In the genomic region with DNA sequence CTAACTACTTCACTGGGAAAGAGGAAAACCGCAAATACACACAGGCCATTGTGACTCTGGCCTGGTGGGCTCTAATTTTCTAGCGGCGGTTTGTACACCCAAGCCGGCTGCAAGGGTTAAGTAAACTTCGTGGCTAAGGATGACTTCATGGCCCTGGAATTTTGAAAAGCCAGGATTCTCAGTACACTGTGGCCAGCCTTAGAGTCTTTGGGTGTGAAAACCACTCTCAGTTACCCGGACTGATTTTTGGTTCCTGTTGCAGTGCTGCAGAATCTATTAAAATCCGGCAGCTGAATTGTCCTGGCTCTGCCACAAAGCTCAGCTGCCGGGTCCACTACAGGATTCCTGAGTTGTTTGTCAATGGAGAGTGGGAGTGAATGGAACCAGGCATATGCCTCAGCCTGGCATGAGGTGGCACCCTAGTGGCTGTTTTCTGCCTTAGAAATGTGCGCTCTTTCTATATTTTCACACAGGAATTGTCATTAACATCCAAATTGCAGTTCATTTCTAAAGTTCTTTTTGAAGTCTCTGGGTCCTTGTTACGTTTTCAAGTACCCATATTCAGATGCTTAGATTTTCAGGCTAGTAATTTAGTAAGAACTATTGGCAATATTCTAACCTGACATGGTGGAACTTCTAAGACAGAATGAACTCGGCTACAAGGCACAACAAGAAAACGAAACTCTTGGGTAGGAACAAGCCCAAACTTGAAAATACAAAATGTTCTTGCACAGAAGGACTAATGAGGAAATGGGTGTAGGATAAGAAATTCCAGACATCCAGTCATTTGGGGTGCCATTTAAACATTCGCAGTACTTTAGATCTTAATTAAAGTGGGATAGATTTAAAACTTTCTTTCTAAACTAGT, we compare ENCODE assay signal across 1 cellular context.
TF ChIP-seq lines count a peak whose summit lies in the region.

No MANE protein-coding gene starts in this region.

TF ChIP-seq in HEK293, 187 proteins besides CTCF, POLR2A, EP300 and RAD21 (continued from another document):
- TF ChIP-seq, protein P1, sequence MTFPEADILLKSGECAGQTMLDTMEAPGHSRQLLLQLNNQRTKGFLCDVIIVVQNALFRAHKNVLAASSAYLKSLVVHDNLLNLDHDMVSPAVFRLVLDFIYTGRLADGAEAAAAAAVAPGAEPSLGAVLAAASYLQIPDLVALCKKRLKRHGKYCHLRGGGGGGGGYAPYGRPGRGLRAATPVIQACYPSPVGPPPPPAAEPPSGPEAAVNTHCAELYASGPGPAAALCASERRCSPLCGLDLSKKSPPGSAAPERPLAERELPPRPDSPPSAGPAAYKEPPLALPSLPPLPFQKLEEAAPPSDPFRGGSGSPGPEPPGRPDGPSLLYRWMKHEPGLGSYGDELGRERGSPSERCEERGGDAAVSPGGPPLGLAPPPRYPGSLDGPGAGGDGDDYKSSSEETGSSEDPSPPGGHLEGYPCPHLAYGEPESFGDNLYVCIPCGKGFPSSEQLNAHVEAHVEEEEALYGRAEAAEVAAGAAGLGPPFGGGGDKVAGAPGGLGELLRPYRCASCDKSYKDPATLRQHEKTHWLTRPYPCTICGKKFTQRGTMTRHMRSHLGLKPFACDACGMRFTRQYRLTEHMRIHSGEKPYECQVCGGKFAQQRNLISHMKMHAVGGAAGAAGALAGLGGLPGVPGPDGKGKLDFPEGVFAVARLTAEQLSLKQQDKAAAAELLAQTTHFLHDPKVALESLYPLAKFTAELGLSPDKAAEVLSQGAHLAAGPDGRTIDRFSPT (tag by site-specific recombination; IDR thresholded peaks at IDR 0.05) = no peak
- peak; percentile 67; the same call in 1 of the 2 replicates for TF ChIP-seq ZNF600 (tag by site-specific recombination; IDR thresholded peaks at IDR 0.05)
- 0 out of 2 replicates have a peak, but pooled peaks have one; percentile 50 for TF ChIP-seq ZNF24 (tag by site-specific recombination; IDR thresholded peaks at IDR 0.05)
- TF ChIP-seq ZNF140 (tag by site-specific recombination; IDR thresholded peaks at IDR 0.05) = no peak
- no peak for TF ChIP-seq GLI2 (tag by site-specific recombination; IDR thresholded peaks at IDR 0.05; ENCODE audit: borderline replicate concordance, low read depth)
- peak; percentile 83 for TF ChIP-seq ZEB2 (tag by site-specific recombination; IDR thresholded peaks at IDR 0.05)
- TF ChIP-seq ZNF555 (tag by site-specific recombination; conservative IDR thresholded peaks at IDR 0.05) = no peak
- TF ChIP-seq SP7 (tag by site-specific recombination; IDR thresholded peaks at IDR 0.05) = peak; percentile 58
- TF ChIP-seq, protein P2, sequence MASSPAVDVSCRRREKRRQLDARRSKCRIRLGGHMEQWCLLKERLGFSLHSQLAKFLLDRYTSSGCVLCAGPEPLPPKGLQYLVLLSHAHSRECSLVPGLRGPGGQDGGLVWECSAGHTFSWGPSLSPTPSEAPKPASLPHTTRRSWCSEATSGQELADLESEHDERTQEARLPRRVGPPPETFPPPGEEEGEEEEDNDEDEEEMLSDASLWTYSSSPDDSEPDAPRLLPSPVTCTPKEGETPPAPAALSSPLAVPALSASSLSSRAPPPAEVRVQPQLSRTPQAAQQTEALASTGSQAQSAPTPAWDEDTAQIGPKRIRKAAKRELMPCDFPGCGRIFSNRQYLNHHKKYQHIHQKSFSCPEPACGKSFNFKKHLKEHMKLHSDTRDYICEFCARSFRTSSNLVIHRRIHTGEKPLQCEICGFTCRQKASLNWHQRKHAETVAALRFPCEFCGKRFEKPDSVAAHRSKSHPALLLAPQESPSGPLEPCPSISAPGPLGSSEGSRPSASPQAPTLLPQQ (tag by site-specific recombination; IDR thresholded peaks at IDR 0.05) = peak; percentile 84
- TF ChIP-seq ZBTB17 (tag by site-specific recombination; IDR thresholded peaks at IDR 0.05) = peak; percentile 80
- TF ChIP-seq ZNF792 (tag by site-specific recombination; IDR thresholded peaks at IDR 0.05) = no peak
- no peak for TF ChIP-seq ZNF544 (tag by site-specific recombination; IDR thresholded peaks at IDR 0.05)
- TF ChIP-seq, protein P3, sequence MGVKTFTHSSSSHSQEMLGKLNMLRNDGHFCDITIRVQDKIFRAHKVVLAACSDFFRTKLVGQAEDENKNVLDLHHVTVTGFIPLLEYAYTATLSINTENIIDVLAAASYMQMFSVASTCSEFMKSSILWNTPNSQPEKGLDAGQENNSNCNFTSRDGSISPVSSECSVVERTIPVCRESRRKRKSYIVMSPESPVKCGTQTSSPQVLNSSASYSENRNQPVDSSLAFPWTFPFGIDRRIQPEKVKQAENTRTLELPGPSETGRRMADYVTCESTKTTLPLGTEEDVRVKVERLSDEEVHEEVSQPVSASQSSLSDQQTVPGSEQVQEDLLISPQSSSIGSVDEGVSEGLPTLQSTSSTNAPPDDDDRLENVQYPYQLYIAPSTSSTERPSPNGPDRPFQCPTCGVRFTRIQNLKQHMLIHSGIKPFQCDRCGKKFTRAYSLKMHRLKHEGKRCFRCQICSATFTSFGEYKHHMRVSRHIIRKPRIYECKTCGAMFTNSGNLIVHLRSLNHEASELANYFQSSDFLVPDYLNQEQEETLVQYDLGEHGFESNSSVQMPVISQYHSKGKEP (tag by site-specific recombination; IDR thresholded peaks at IDR 0.05) = peak; percentile 56
- TF ChIP-seq KLF8 (tag by site-specific recombination; IDR thresholded peaks at IDR 0.05) = peak; percentile 44; the same call in 1 of the 2 replicates
- TF ChIP-seq, protein P4, sequence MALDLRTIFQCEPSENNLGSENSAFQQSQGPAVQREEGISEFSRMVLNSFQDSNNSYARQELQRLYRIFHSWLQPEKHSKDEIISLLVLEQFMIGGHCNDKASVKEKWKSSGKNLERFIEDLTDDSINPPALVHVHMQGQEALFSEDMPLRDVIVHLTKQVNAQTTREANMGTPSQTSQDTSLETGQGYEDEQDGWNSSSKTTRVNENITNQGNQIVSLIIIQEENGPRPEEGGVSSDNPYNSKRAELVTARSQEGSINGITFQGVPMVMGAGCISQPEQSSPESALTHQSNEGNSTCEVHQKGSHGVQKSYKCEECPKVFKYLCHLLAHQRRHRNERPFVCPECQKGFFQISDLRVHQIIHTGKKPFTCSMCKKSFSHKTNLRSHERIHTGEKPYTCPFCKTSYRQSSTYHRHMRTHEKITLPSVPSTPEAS (tag by site-specific recombination; IDR thresholded peaks at IDR 0.05) = peak; percentile 20; the same call in 1 of the 2 replicates
- TF ChIP-seq, protein P5, sequence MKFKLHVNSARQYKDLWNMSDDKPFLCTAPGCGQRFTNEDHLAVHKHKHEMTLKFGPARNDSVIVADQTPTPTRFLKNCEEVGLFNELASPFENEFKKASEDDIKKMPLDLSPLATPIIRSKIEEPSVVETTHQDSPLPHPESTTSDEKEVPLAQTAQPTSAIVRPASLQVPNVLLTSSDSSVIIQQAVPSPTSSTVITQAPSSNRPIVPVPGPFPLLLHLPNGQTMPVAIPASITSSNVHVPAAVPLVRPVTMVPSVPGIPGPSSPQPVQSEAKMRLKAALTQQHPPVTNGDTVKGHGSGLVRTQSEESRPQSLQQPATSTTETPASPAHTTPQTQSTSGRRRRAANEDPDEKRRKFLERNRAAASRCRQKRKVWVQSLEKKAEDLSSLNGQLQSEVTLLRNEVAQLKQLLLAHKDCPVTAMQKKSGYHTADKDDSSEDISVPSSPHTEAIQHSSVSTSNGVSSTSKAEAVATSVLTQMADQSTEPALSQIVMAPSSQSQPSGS (tag by site-specific recombination; IDR thresholded peaks at IDR 0.05; ENCODE audit: low read depth) = 0 out of 2 replicates have a peak, but pooled peaks have one; percentile 33
- TF ChIP-seq, protein P6, sequence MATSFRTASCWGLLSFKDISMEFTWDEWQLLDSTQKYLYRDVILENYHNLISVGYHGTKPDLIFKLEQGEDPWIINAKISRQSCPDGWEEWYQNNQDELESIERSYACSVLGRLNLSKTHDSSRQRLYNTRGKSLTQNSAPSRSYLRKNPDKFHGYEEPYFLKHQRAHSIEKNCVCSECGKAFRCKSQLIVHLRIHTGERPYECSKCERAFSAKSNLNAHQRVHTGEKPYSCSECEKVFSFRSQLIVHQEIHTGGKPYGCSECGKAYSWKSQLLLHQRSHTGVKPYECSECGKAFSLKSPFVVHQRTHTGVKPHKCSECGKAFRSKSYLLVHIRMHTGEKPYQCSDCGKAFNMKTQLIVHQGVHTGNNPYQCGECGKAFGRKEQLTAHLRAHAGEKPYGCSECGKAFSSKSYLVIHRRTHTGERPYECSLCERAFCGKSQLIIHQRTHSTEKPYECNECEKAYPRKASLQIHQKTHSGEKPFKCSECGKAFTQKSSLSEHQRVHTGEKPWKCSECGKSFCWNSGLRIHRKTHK (tag by site-specific recombination; IDR thresholded peaks at IDR 0.05) = no peak
- 0 out of 2 replicates have a peak, but pooled peaks have one; percentile 38 for TF ChIP-seq ZXDB (tag by site-specific recombination; IDR thresholded peaks at IDR 0.05)
- TF ChIP-seq ZSCAN30 (tag by site-specific recombination; IDR thresholded peaks at IDR 0.05) = peak; percentile 77
